ENCODE assay signal across 23 cellular contexts in the genomic region with DNA sequence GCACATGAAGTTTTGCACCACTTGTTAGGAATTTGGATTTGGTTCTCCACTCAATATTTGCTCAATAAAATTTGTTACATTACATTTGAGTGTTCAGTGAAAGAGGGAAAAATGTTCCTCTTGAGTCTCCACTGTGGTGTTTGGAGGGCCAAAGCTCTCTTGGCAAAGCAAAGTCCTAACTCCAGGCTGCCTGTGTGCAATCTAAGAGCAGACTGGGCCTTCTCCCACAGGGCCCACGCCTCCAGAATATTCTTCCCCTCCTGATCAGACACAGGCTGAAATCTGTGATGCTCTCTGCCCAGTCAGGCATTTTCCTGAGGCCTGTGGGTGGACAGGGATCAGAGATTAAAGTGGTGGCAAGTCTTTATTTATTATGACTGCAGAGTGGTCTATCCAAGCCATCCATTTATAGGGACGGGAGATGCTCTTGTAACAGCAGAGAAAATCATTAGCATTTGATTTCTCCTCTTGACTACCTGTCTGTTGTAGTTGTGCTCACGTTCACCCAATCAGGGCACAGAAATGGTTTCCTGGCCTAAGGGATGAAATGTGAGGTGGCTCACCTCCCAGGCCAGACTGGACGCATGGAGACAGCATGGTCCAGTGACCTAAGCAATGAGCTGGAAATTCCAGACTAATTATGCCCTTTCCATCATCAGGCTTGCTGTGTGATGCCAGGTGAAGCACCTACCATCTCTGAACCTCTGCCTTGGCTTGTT.
DNase-seq lines count a peak whose midpoint lies in the region; ATAC-seq, FAIRE-seq and TF ChIP-seq lines count a peak whose summit lies in the region.
"Had no signal": no experiment of that assay in that cellular context is flagged by ENCODE, and none has a peak within 500 bp of the region (broad histone marks: within the 10 kb centered on the region; RNA-seq: fewer than 3 reads in every experiment).

No MANE protein-coding gene starts in this region.

- peaks cover 7 to 27% of the 10 kb centered on the region in 2 donors for H3K27me3 Mint-ChIP-seq in stimulated activated naive B cell treated with anti-CD40 and anti-IgM and Interleukin-4, amounts not matched to agents 10 μg/mL and 1 μg/mL and 100 μg/mL, for 72 hours

- H3K36me3 ChIP-seq in left ventricle myocardium inferior = no peaks in the 10 kb centered on the region
- H3K36me3 ChIP-seq in left lung = no peaks in the 10 kb centered on the region
- H3K36me3 ChIP-seq: BE2C; BLaER1 treated with 17β-estradiol and CSF1 and Interleukin-3, amounts not matched to agents 10 nM and 100 nM had no signal

- peaks cover 0 to 2% of the 10 kb centered on the region in 2 donors for H3K4me1 Mint-ChIP-seq in stimulated activated naive B cell treated with anti-CD40 and anti-IgM and Interleukin-4, amounts not matched to agents 10 μg/mL and 1 μg/mL and 100 μg/mL, for 72 hours
- H3K4me1 Mint-ChIP-seq: CD14-positive monocyte; CD8-positive, alpha-beta memory T cell had no signal

- FAIRE-seq in RCC 7860 (lab: Jason Lieb, UNC) = peak; percentile 91
- FAIRE-seq: A204.1, GM12891, GM18507 had no signal

- H3K27ac ChIP-seq in left ventricle myocardium inferior (replicated peaks) = no peak overlapping the region
- H3K27ac ChIP-seq in left lung = no peak overlapping the region
- H3K27ac ChIP-seq: 22Rv1; BLaER1 treated with 17β-estradiol and CSF1 and Interleukin-3, amounts not matched to agents 10 nM and 100 nM had no signal

- TF ChIP-seq CTCF in left ventricle myocardium inferior (IDR thresholded peaks at IDR 0.05; ENCODE audit: borderline replicate concordance) (no peak), left lung (IDR thresholded peaks at IDR 0.05) (no peak)

- H3K4me3 ChIP-seq in left ventricle myocardium inferior (no peak overlapping the region), left lung (no peak overlapping the region)
- H3K4me3 ChIP-seq: BLaER1 treated with 17β-estradiol and CSF1 and Interleukin-3, amounts not matched to agents 10 nM and 100 nM had no signal

- peak overlapping the region; percentile 31 for H3K27ac Mint-ChIP-seq in stimulated activated naive B cell treated with anti-CD40 and anti-IgM and Interleukin-4, amounts not matched to agents 10 μg/mL and 1 μg/mL and 100 μg/mL, for 72 hours
- H3K27ac Mint-ChIP-seq: CD14-positive monocyte; CD4-positive, alpha-beta T cell; CD8-positive, alpha-beta memory T cell; H9 had no signal

- H3K9me3 ChIP-seq in left ventricle myocardium inferior (replicated peaks) (no peaks in the 10 kb centered on the region), left lung (no peaks in the 10 kb centered on the region)
- H3K9me3 ChIP-seq: BE2C; BLaER1 treated with 17β-estradiol and CSF1 and Interleukin-3, amounts not matched to agents 10 nM and 100 nM had no signal

- intact Hi-C loops in Right ventricle myocardium inferior (cut with DNase I) (no loop called here), left ventricle myocardium inferior (cut with micrococcal nuclease) (no loop called here), left lung (cut with DNase I) (no loop called here)

- H3K4me1 ChIP-seq in left ventricle myocardium inferior (no peaks in the 10 kb centered on the region), left lung (no peaks in the 10 kb centered on the region)
- H3K4me1 ChIP-seq: BE2C; BLaER1 treated with 17β-estradiol and CSF1 and Interleukin-3, amounts not matched to agents 10 nM and 100 nM had no signal

- peak; percentile 50 for ATAC-seq in Right ventricle myocardium inferior
- ATAC-seq in stimulated activated naive B cell treated with anti-CD40 and anti-IgM and Interleukin-4, amounts not matched to agents 10 μg/mL and 1 μg/mL and 100 μg/mL, for 72 hours (replicated peaks) = no peak
- ATAC-seq in left lung = no peak
- ATAC-seq in HG02610 (IDR thresholded peaks at IDR 0.05; ENCODE audit: unreplicated experiment) = no peak
- ATAC-seq: HCT116 had no signal

- H3K27me3 ChIP-seq in left ventricle myocardium inferior (ENCODE audit: low read depth) (peaks cover 37% of the 10 kb centered on the region), left lung (no peaks in the 10 kb centered on the region)
- H3K27me3 ChIP-seq: BE2C; BLaER1 treated with 17β-estradiol and CSF1 and Interleukin-3, amounts not matched to agents 10 nM and 100 nM had no signal

- no peaks in the 10 kb centered on the region for H3K36me3 Mint-ChIP-seq in stimulated activated naive B cell treated with anti-CD40 and anti-IgM and Interleukin-4, amounts not matched to agents 10 μg/mL and 1 μg/mL and 100 μg/mL, for 72 hours
- H3K36me3 Mint-ChIP-seq: CD14-positive monocyte; CD8-positive, alpha-beta memory T cell had no signal

- DNase-seq in Right ventricle myocardium inferior (ENCODE audit: missing footprints) (no peak), left ventricle myocardium inferior (no peak), RCC 7860 (ENCODE audit: low spot score) (peak; percentile 69), left kidney (ENCODE audit: low read depth, low spot score) (peak; percentile 58), AML-193 (lab: John Stamatoyannopoulos, UW) (no peak), left lung (no peak)
- no peak for DNase-seq in stimulated activated naive B cell treated with anti-CD40 and anti-IgM and Interleukin-4, amounts not matched to agents 10 μg/mL and 1 μg/mL and 100 μg/mL, for 72 hours
- DNase-seq: BE2C; Calu3; CD4-positive, alpha-beta T cell; CD8-positive, alpha-beta memory T cell; DMS53; DMS79 treated with DMSO at 0.1 percent for 48 hours; GF-D8; H9 had no signal

- no peak overlapping the region for H3K4me3 Mint-ChIP-seq in stimulated activated naive B cell treated with anti-CD40 and anti-IgM and Interleukin-4, amounts not matched to agents 10 μg/mL and 1 μg/mL and 100 μg/mL, for 72 hours
- H3K4me3 Mint-ChIP-seq: CD14-positive monocyte; CD4-positive, alpha-beta T cell; CD8-positive, alpha-beta memory T cell; H9 had no signal

- no peaks in the 10 kb centered on the region for H3K9me3 Mint-ChIP-seq in stimulated activated naive B cell treated with anti-CD40 and anti-IgM and Interleukin-4, amounts not matched to agents 10 μg/mL and 1 μg/mL and 100 μg/mL, for 72 hours
- H3K9me3 Mint-ChIP-seq: CD14-positive monocyte; CD4-positive, alpha-beta T cell; CD8-positive, alpha-beta memory T cell; H9 had no signal

Comparison
In these comparisons a context has a peak if more than half of its experiments do, and no peak if none do; other contexts are left out.
1. DNase-seq: peak in RCC 7860 (single experiment) and left kidney (single experiment); none in Right ventricle myocardium inferior (single experiment), left ventricle myocardium inferior (single experiment), stimulated activated naive B cell treated with anti-CD40 and anti-IgM and Interleukin-4, amounts not matched to agents 10 μg/mL and 1 μg/mL and 100 μg/mL, for 72 hours (single experiment), AML-193 (0 of 2) and left lung (0 of 2).